In genomic region chr6:42661540-42662153, GRCh38 we compare ENCODE assay signal across 8 cellular contexts.
DNase-seq lines count a peak whose midpoint lies in the region; ATAC-seq, FAIRE-seq and TF ChIP-seq lines count a peak whose summit lies in the region.

No MANE protein-coding gene starts in this region.

- in situ Hi-C loops in transverse colon (cut with MboI; ENCODE audit: low pct_ligation_motif_present in 1 of 4, low pct_unique_long_range_greater_than_20kb in 1 of 4, low sequenced_read_pairs in 3 of 4), result loop anchor here (5.0 to 25.0 kb wide), 4 partner anchors 66 to 501 kb away; partner anchors contain the start of genes RPL7L1 (in 3 of the 4) and SRF (in 1 of the 4)

- intact Hi-C loops in pancreas (cut with DNase I), result loop anchor here in 1 of 3 donors (5.0 kb wide), 1 partner anchor 221 kb away; no protein-coding TSS in a partner anchor
- intact Hi-C loops in transverse colon (cut with DNase I; ENCODE audit: low total_unique reads), result loop anchor here (5.0 kb wide), 2 partner anchors 66 to 216 kb away; partner anchors contain the start of gene RPL7L1

- H3K4me1 ChIP-seq in pancreas (no peaks in the 10 kb centered on the region), transverse colon (no peaks in the 10 kb centered on the region)

- ATAC-seq in pancreas, result peak; percentile 90 to 97 (median 96)
- no peak for ATAC-seq in HG02678 (IDR thresholded peaks at IDR 0.05; ENCODE audit: unreplicated experiment)

- H3K27ac ChIP-seq in pancreas (no peak overlapping the region), transverse colon (no peak overlapping the region)

- WGBS in pancreas, 2 donors, result 0 to 1% methylated on average over 5 of the region's 5 CpGs
- 0 to 3% methylated on average over 5 of the region's 5 CpGs for WGBS in transverse colon (ENCODE audit: low coverage in 1 of 2), 2 donors

- no peak overlapping the region for H3K4me3 ChIP-seq in NB4 (ENCODE audit: low read depth, low read length)
- H3K4me3 ChIP-seq in pancreas, result no peak overlapping the region
- H3K4me3 ChIP-seq in transverse colon, result no peak overlapping the region

- TF ChIP-seq CTCF in NB4 (IDR thresholded peaks at IDR 0.05; ENCODE audit: low read depth, low read length) (peak; percentile 84), pancreas (IDR thresholded peaks at IDR 0.05) (peak; percentile 79 to 91 (median 84)), transverse colon (IDR thresholded peaks at IDR 0.05) (peak; percentile 86 to 95 (median 87))

- H3K9me3 ChIP-seq in pancreas (no peaks in the 10 kb centered on the region), transverse colon (no peaks in the 10 kb centered on the region)

- TF ChIP-seq EP300 in transverse colon (IDR thresholded peaks at IDR 0.05; ENCODE audit: low read depth), result no peak

- peak; percentile 75 for FAIRE-seq in pancreas (lab: Jason Lieb, UNC)

- H3K27me3 ChIP-seq in pancreas (no peaks in the 10 kb centered on the region), transverse colon (no peaks in the 10 kb centered on the region)

- DNase-seq in ELF-1 (ENCODE audit: low read depth, low spot score) (peak; percentile 82), NB4 (ENCODE audit: low read depth) (peak; percentile 82), SK-N-DZ (ENCODE audit: low spot score) (peak; percentile 76), globus pallidus (ENCODE audit: low spot score) (peak; percentile 72), pancreas (peak; percentile 62 to 88 (median 80)), transverse colon (peak; percentile 82)
- DNase-seq in activated naive CD4-positive, alpha-beta T cell treated with Interleukin-2 at 50 U/mL for 16 hours, result peak; percentile 83

- TF ChIP-seq POLR2A in NB4 (IDR thresholded peaks at IDR 0.05; ENCODE audit: extremely low read depth, insufficient read length), result no peak
- TF ChIP-seq POLR2A in transverse colon (IDR thresholded peaks at IDR 0.05), result no peak

- H3K36me3 ChIP-seq in pancreas (peaks cover 3 to 62% (median 15%) of the 10 kb centered on the region in 3 donors), transverse colon (peaks cover 0 to 72% (median 29%) of the 10 kb centered on the region in 4 donors)
